In the genomic region with DNA sequence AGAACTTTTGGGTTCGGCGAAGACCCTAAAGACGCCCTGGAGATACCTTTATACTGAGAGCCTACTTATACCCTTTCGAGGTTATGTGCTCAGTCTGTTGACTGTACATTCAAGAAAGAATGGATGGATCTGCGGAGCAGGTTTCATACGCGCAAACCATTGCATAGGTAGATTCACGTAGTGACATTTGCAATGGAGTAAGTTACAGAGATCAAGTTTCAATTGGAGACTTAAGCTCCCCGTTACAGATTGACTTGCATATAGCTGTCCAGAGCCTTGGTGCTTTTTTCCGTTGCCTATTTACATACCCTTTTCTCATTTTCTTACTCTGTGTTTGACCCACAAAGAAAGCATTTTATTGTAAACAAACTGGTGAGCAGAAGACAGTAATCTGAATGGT, we compare ENCODE assay signal across 7 cellular contexts. TPM values are rescaled to one million over a fixed set of nuclear protein-coding genes. Genes with fewer than 3 reads are reported as not detected.
A peak's percentile ranks its signal among the peaks of the same experiment; 100 is the strongest.
DNase-seq lines count a peak whose midpoint lies in the region; ATAC-seq and TF ChIP-seq lines count a peak whose summit lies in the region.

No MANE protein-coding gene starts in this region.

- in situ Hi-C loops in HAP-1 (cut with MboI; ENCODE audit: low sequenced_read_pairs) = no loop called here

- no peak for ATAC-seq in T-cell (replicated peaks in 1 of 4)
- no peak for ATAC-seq in GM19324 (IDR thresholded peaks at IDR 0.05; ENCODE audit: low FRiP score, unreplicated experiment)

- CTCF ChIA-PET in T-cell (lab: Charles Lee) = interaction anchor here (0.5 to 1.3 kb wide), 7 partner anchors 10 to 283 kb away, joined by 3 to 6 read pairs (median 3); a partner anchor contains a TSS

- H3K27ac ChIP-seq in skeletal muscle tissue (ENCODE audit: low read depth, low read length) = peak overlapping the region; percentile 91

- peak in 1 of 2 experiments; percentile 21 for DNase-seq in HAP-1 (ENCODE audit: low spot score in 2 of 2)
- DNase-seq in T-cell = no peak
- DNase-seq in fibroblast of villous mesenchyme (ENCODE audit: low read depth) = peak; percentile 57
- DNase-seq in glomerular visceral epithelial cell (ENCODE audit: extremely low spot score) = no peak
- DNase-seq in SHP77 treated with DMSO at 0.1 percent for 48 hours (lab: John Stamatoyannopoulos, UW) = no peak

- POLR2A ChIA-PET in T-cell (lab: Charles Lee) = interaction anchor here in 1 of 2 donors (1.2 kb wide), 1 partner anchor 407 kb away, joined by 3 read pairs; a partner anchor contains a TSS

- peaks cover 50 to 56% (median 52%) of the 10 kb centered on the region in 3 donors for H3K4me1 Mint-ChIP-seq in T-cell

- peak overlapping the region; percentile 94 for H3K4me3 ChIP-seq in HAP-1
- peak overlapping the region; percentile 70 for H3K4me3 ChIP-seq in fibroblast of villous mesenchyme (ENCODE audit: low read depth, low read length)
- H3K4me3 ChIP-seq in skeletal muscle tissue (ENCODE audit: low read length in 3 of 3) = peak overlapping the region; percentile 90 to 95 (median 95)

- no peak for TF ChIP-seq CTCF in fibroblast of villous mesenchyme (IDR thresholded peaks at IDR 0.05; ENCODE audit: insufficient read depth, low read depth, low read length)

- H3K9me3 ChIP-seq in HAP-1 = no peaks in the 10 kb centered on the region
- H3K9me3 ChIP-seq in skeletal muscle tissue (ENCODE audit: control insufficient read depth in 3 of 3, low read length in 3 of 3) = no peaks in the 10 kb centered on the region

- H3K27ac Mint-ChIP-seq in T-cell = peak overlapping the region; percentile 66 to 71

- H3K36me3 ChIP-seq in HAP-1 (replicated peaks) (peaks cover 22% of the 10 kb centered on the region), skeletal muscle tissue (ENCODE audit: control insufficient read depth in 3 of 3, insufficient read depth in 3 of 3, low read length in 3 of 3) (peaks cover 2 to 8% (median 8%) of the 10 kb centered on the region in 3 donors)

- H3K4me1 ChIP-seq in HAP-1 (peaks cover 13% of the 10 kb centered on the region), skeletal muscle tissue (ENCODE audit: control insufficient read depth in 3 of 3, insufficient read depth in 3 of 3, low read length in 3 of 3) (peaks cover 32 to 35% (median 33%) of the 10 kb centered on the region in 3 donors)

- H3K4me3 Mint-ChIP-seq in T-cell = peak overlapping the region; percentile 89 to 98 (median 96)

- H3K36me3 Mint-ChIP-seq in T-cell = peaks cover 11% of the 10 kb centered on the region

- peaks cover 0 to 3% of the 10 kb centered on the region in 2 donors for H3K27me3 Mint-ChIP-seq in T-cell

- no peaks in the 10 kb centered on the region for H3K27me3 ChIP-seq in HAP-1 (ENCODE audit: low read depth)
- H3K27me3 ChIP-seq in skeletal muscle tissue (ENCODE audit: control insufficient read depth in 3 of 3, insufficient read depth in 3 of 3, low read length in 3 of 3) = no peaks in the 10 kb centered on the region

- no peaks in the 10 kb centered on the region for H3K9me3 Mint-ChIP-seq in T-cell

- H3K9ac ChIP-seq in skeletal muscle tissue (ENCODE audit: low read depth in 1 of 3, low read length in 3 of 3) = peak overlapping the region; percentile 96 to 99 (median 97)

RNA-seq across cellular contexts. Expression of a gene that starts 0.9 kb away (rescaled TPM):
- total RNA-seq in T-cell (10 to 100 TPM; 39.5 to 48.2 (median 46.9) TPM), fibroblast of villous mesenchyme (116 and 153 TPM in 2 replicates), skeletal muscle tissue (85.1 TPM)

RNA-seq across cellular contexts. Expression of a gene that starts 20.3 kb away (rescaled TPM):
- total RNA-seq in T-cell = under 1 TPM in 2 of 5 donors, not detected in 3; 0.13 to 0.20 TPM
- not detected in 2 replicates for total RNA-seq in fibroblast of villous mesenchyme
- 1.0 TPM for total RNA-seq in skeletal muscle tissue
